In the genomic region with DNA sequence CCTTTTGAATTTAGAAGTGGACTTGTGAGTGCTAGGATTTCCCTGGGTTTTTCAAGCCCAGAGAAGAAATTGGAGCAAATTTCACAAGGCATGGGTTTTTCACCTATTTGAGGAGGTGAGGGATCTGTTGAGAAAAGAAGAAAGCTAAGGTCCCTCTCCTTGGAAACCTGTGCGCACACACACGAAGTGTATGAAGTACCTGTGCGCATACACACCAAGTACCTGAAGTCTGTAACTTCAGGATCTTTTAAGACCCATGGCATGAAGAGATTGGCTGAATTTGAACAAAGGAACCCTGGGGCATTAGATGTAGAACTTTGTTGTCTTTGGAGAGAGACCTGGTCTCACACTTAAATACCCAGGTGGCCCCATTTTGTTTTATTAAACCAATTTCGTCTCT, we compare ENCODE assay signal across 16 cellular contexts.
DNase-seq lines count a peak whose midpoint lies in the region; ATAC-seq, FAIRE-seq and TF ChIP-seq lines count a peak whose summit lies in the region.
"Had no signal": no experiment of that assay in that cellular context is flagged by ENCODE, and none has a peak within 500 bp of the region (broad histone marks: within the 10 kb centered on the region; RNA-seq: fewer than 3 reads in every experiment).

No MANE protein-coding gene starts in this region.

- no peak for DNase-seq in CD8-positive, alpha-beta T cell
- no peak for DNase-seq in effector memory CD4-positive, alpha-beta T cell
- DNase-seq in NCI-H226 (no peak), frontal cortex (ENCODE audit: low spot score in 2 of 2) (no peak), GOT3 (lab: John Stamatoyannopoulos, UW) (no peak)
- DNase-seq: left colon; NCI-H146; NCI-H446 treated with DMSO at 0.1 percent for 48 hours; SHP77; stimulated activated CD4-positive, alpha-beta T cell treated with anti-CD3 and anti-CD28 coated beads, Interleukin-15, amount 100 ng/mL, for 24 hours; T-helper 9 cell; testis had no signal

- no peak overlapping the region for H3K27ac ChIP-seq in CD8-positive, alpha-beta T cell (ENCODE audit: low read depth, low read length)
- H3K27ac ChIP-seq in KOPT-K1 (ENCODE audit: low read depth, low read length, poor library complexity, severe bottlenecking) (peak overlapping the region; percentile 93), skeletal muscle tissue (ENCODE audit: low read depth, low read length) (peak overlapping the region; percentile 54)
- peak overlapping the region; percentile 66 for H3K27ac ChIP-seq in effector memory CD4-positive, alpha-beta T cell (ENCODE audit: insufficient read depth, low read length, poor library complexity, severe bottlenecking)
- H3K27ac ChIP-seq: testis had no signal

- intact Hi-C loops in CD8-positive, alpha-beta T cell (cut with DNase I, micrococcal nuclease): no loop called here

- H3K4me1 Mint-ChIP-seq in CD8-positive, alpha-beta T cell (ENCODE audit: low read depth): peaks cover 31% of the 10 kb centered on the region

- H3K9ac ChIP-seq in skeletal muscle tissue (ENCODE audit: low read depth in 1 of 3, low read length in 3 of 3): no peak overlapping the region

- H3K9me3 ChIP-seq in CD8-positive, alpha-beta T cell (ENCODE audit: low read length): no peaks in the 10 kb centered on the region
- no peaks in the 10 kb centered on the region for H3K9me3 ChIP-seq in KOPT-K1 (ENCODE audit: insufficient read depth, low read length, poor library complexity, severe bottlenecking)
- no peaks in the 10 kb centered on the region for H3K9me3 ChIP-seq in effector memory CD4-positive, alpha-beta T cell (ENCODE audit: control insufficient read depth, low read length)
- H3K9me3 ChIP-seq in skeletal muscle tissue (ENCODE audit: control insufficient read depth in 3 of 3, low read length in 3 of 3): no peaks in the 10 kb centered on the region
- H3K9me3 ChIP-seq: testis had no signal

- POLR2A ChIA-PET in CD8-positive, alpha-beta T cell (lab: Charles Lee): interaction anchor here (0.6 to 1.3 kb wide), 4 partner anchors 14 to 104 kb away, joined by 3 read pairs; no protein-coding TSS in a partner anchor

- ATAC-seq in CD8-positive, alpha-beta T cell: no peak
- ATAC-seq in HG03135 (IDR thresholded peaks at IDR 0.05; ENCODE audit: unreplicated experiment): no peak
- ATAC-seq: left colon had no signal

- H3K27me3 Mint-ChIP-seq in CD8-positive, alpha-beta T cell (ENCODE audit: low read depth): no peaks in the 10 kb centered on the region

- no peak overlapping the region for H3K4me3 ChIP-seq in CD8-positive, alpha-beta T cell (ENCODE audit: low read depth, low read length)
- no peak overlapping the region for H3K4me3 ChIP-seq in effector memory CD4-positive, alpha-beta T cell (ENCODE audit: insufficient read depth, low read depth, low read length, poor library complexity, severe bottlenecking)
- no peak overlapping the region for H3K4me3 ChIP-seq in skeletal muscle tissue (ENCODE audit: low read length in 3 of 3)
- H3K4me3 ChIP-seq: testis had no signal

- H3K9me3 Mint-ChIP-seq in CD8-positive, alpha-beta T cell: no peaks in the 10 kb centered on the region

- FAIRE-seq in frontal cortex (lab: Jason Lieb, UNC): no peak

- peak overlapping the region; percentile 41 for H3K4me3 Mint-ChIP-seq in CD8-positive, alpha-beta T cell
- H3K4me3 Mint-ChIP-seq: CD14-positive monocyte had no signal

- H3K27ac Mint-ChIP-seq in CD8-positive, alpha-beta T cell: peak overlapping the region; percentile 93

- no peak for TF ChIP-seq CTCF in CD8-positive, alpha-beta T cell (IDR thresholded peaks at IDR 0.05)

- H3K27me3 ChIP-seq in CD8-positive, alpha-beta T cell (ENCODE audit: insufficient read depth, low read length): no peaks in the 10 kb centered on the region
- no peaks in the 10 kb centered on the region for H3K27me3 ChIP-seq in effector memory CD4-positive, alpha-beta T cell (replicated peaks; ENCODE audit: control insufficient read depth, insufficient read depth, low read length, poor library complexity, severe bottlenecking)
- no peaks in the 10 kb centered on the region for H3K27me3 ChIP-seq in skeletal muscle tissue (ENCODE audit: control insufficient read depth in 3 of 3, insufficient read depth in 3 of 3, low read length in 3 of 3)
- H3K27me3 ChIP-seq: testis had no signal

- CTCF ChIA-PET in CD8-positive, alpha-beta T cell (lab: Charles Lee): interaction anchor here (1.0 to 4.1 kb wide), 9 partner anchors 10 to 166 kb away, joined by 3 to 20 read pairs (median 4); no protein-coding TSS in a partner anchor

- H3K36me3 Mint-ChIP-seq in CD8-positive, alpha-beta T cell: no peaks in the 10 kb centered on the region
- H3K36me3 Mint-ChIP-seq: CD14-positive monocyte had no signal

- peaks cover 25% of the 10 kb centered on the region for H3K4me1 ChIP-seq in CD8-positive, alpha-beta T cell (ENCODE audit: insufficient read depth, low read length)
- H3K4me1 ChIP-seq in effector memory CD4-positive, alpha-beta T cell (ENCODE audit: control insufficient read depth, insufficient read depth, low read length, poor library complexity, severe bottlenecking): peaks cover 39% of the 10 kb centered on the region
- peaks cover 0 to 2% (median 0%) of the 10 kb centered on the region in 3 donors for H3K4me1 ChIP-seq in skeletal muscle tissue (ENCODE audit: control insufficient read depth in 3 of 3, insufficient read depth in 3 of 3, low read length in 3 of 3)

- no peaks in the 10 kb centered on the region for H3K36me3 ChIP-seq in CD8-positive, alpha-beta T cell (ENCODE audit: insufficient read depth, low read length)
- H3K36me3 ChIP-seq in KOPT-K1 (ENCODE audit: insufficient read depth, low read length): no peaks in the 10 kb centered on the region
- H3K36me3 ChIP-seq in effector memory CD4-positive, alpha-beta T cell (ENCODE audit: control insufficient read depth, insufficient read depth, low read length): no peaks in the 10 kb centered on the region
- no peaks in the 10 kb centered on the region for H3K36me3 ChIP-seq in skeletal muscle tissue (ENCODE audit: control insufficient read depth in 3 of 3, insufficient read depth in 3 of 3, low read length in 3 of 3)
